21 cellular contexts compared by ENCODE assay signal in the genomic region with DNA sequence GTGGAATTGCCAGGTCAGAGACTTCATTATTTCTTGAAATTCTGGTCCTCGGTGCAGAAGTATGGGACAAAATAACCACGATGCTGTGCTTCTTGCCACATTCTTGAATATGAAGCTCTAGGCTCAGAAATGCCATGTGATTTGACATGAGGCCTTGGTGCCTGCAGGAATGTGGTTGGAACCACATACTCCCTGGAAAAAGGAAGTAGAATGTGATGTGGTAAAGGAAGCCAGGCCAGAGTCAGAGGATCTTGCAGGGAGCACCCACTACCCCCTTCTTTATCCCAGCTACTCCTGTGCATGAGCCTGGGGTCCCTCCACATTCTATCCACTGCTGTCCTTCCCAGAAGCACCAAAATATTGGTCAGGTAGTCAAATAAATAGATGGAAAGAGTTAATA.
DNase-seq lines count a peak whose midpoint lies in the region; ATAC-seq, FAIRE-seq and TF ChIP-seq lines count a peak whose summit lies in the region.
"Had no signal": no experiment of that assay in that cellular context is flagged by ENCODE, and none has a peak within 500 bp of the region (broad histone marks: within the 10 kb centered on the region; RNA-seq: fewer than 3 reads in every experiment).

No MANE protein-coding gene starts in this region.

- H3K4ac ChIP-seq in neuronal stem cell (ENCODE audit: low read length), result no peak overlapping the region

- no peak overlapping the region for H2BK5ac ChIP-seq in neuronal stem cell (ENCODE audit: low read length)

- no peaks in the 10 kb centered on the region for H3K79me1 ChIP-seq in neuronal stem cell (ENCODE audit: low read depth, low read length)

- CTCF ChIA-PET in HEK293 (lab: Yijun Ruan, JAX), result no interaction called here

- peak; percentile 22 for DNase-seq in AG08395 (ENCODE audit: low spot score)
- DNase-seq in RCC 7860 (ENCODE audit: low spot score), result peak; percentile 29
- peak; percentile 26 for DNase-seq in fibroblast of gingiva (ENCODE audit: low read depth)
- no peak for DNase-seq in neuronal stem cell (ENCODE audit: low spot score)
- DNase-seq in HK-2 (ENCODE audit: unreplicated experiment), result no peak
- DNase-seq in LoVo (ENCODE audit: low spot score), result no peak
- DNase-seq: activated CD4-positive, alpha-beta T cell treated with anti-CD3 and anti-CD28 coated beads, Interleukin-2, amount 50 U/mL, for 1 hour; aorta; BE2C; cerebellar nuclear complex; heart right ventricle; left cardiac atrium; NCI-H187; NCI-H774; upper lobe of left lung had no signal

- H2BK12ac ChIP-seq in neuronal stem cell (ENCODE audit: low read length), result no peak overlapping the region

- no peak overlapping the region for H2BK15ac ChIP-seq in neuronal stem cell (ENCODE audit: low read length)

- peaks cover 17% of the 10 kb centered on the region for H3K4me1 ChIP-seq in HEK293 (ENCODE audit: control insufficient read depth, insufficient read depth, low read length)
- peaks cover 0 to 5% of the 10 kb centered on the region in 2 donors for H3K4me1 ChIP-seq in neuronal stem cell (ENCODE audit: control insufficient read depth in 2 of 2, insufficient read depth in 1 of 2, low read depth in 1 of 2, low read length in 2 of 2)
- H3K4me1 ChIP-seq: heart right ventricle, upper lobe of left lung had no signal

- TF ChIP-seq CTCF in HEK293 (tag by site-specific recombination; IDR thresholded peaks at IDR 0.05), result no peak

- ATAC-seq in GM18517 (IDR thresholded peaks at IDR 0.05; ENCODE audit: unreplicated experiment), result no peak
- ATAC-seq: heart right ventricle, left cardiac atrium had no signal

- H4K8ac ChIP-seq in neuronal stem cell (ENCODE audit: low read depth, low read length), result no peak overlapping the region

- H2BK120ac ChIP-seq in neuronal stem cell (ENCODE audit: low read depth, low read length), result no peak overlapping the region

- H3K36me3 ChIP-seq in HEK293 (ENCODE audit: control insufficient read depth in 2 of 2, insufficient read depth in 1 of 2, low read length in 2 of 2), result no peaks in the 10 kb centered on the region
- H3K36me3 ChIP-seq in neuronal stem cell (replicated peaks in 1 of 2; ENCODE audit: control insufficient read depth in 2 of 2, insufficient read depth in 2 of 2, low read length in 2 of 2), result no peaks in the 10 kb centered on the region
- H3K36me3 ChIP-seq: BE2C, heart right ventricle, neutrophil, prostate gland, upper lobe of left lung had no signal

- H2AFZ ChIP-seq in neuronal stem cell (ENCODE audit: low read length), result no peak overlapping the region

- POLR2A ChIA-PET in HEK293 (lab: Yijun Ruan, JAX), result no interaction called here

- no CpG with 5 or more reads among the region's 2 CpGs for WGBS in neuronal stem cell (ENCODE audit: extremely low coverage in 2 of 2, insufficient read length in 2 of 2, insufficient replicate concordance in 1 of 2), 2 donors

- H2AK5ac ChIP-seq in neuronal stem cell (ENCODE audit: low read depth, low read length), result no peak overlapping the region

- no peaks in the 10 kb centered on the region for H3K9me3 ChIP-seq in HEK293 (ENCODE audit: control insufficient read depth, insufficient read depth, low read depth, low read length)
- no peaks in the 10 kb centered on the region for H3K9me3 ChIP-seq in neuronal stem cell (replicated peaks in 1 of 2; ENCODE audit: control insufficient read depth in 2 of 2, insufficient read depth in 1 of 2, low read depth in 1 of 2, low read length in 2 of 2)
- H3K9me3 ChIP-seq: BE2C, heart right ventricle, neutrophil, prostate gland, upper lobe of left lung had no signal

- H3K23ac ChIP-seq in neuronal stem cell (ENCODE audit: low read depth, low read length, poor library complexity), result no peak overlapping the region

- H3K18ac ChIP-seq in neuronal stem cell (ENCODE audit: low read length), result no peak overlapping the region

- H3K9ac ChIP-seq in neuronal stem cell (ENCODE audit: low read depth, low read length, poor library complexity), result no peak overlapping the region

- peaks cover 0 to 9% (median 3%) of the 10 kb centered on the region in 3 experiments for H3K27me3 ChIP-seq in neuronal stem cell (ENCODE audit: control insufficient read depth in 3 of 3, insufficient read depth in 3 of 3, low read depth in 1 of 3, low read length in 3 of 3)
- H3K27me3 ChIP-seq: BE2C, upper lobe of left lung had no signal

- no peak overlapping the region for H3K14ac ChIP-seq in neuronal stem cell (ENCODE audit: low read length)

- H4K91ac ChIP-seq in neuronal stem cell (ENCODE audit: low read depth, low read length, poor library complexity), result no peak overlapping the region

- H3K4me3 ChIP-seq in HEK293 (ENCODE audit: low read depth, low read length), result no peak overlapping the region
- H3K4me3 ChIP-seq in neuronal stem cell (ENCODE audit: low read length in 2 of 2), result no peak overlapping the region
- H3K4me3 ChIP-seq: heart right ventricle, prostate gland, upper lobe of left lung had no signal

- H3K27ac ChIP-seq in HEK293 (ENCODE audit: extremely low read depth, low read depth, low read length) (no peak overlapping the region), neuronal stem cell (replicated peaks; ENCODE audit: low read length) (no peak overlapping the region)
- H3K27ac ChIP-seq: heart right ventricle, neutrophil, prostate gland, upper lobe of left lung had no signal

- H3K4me2 ChIP-seq in neuronal stem cell (ENCODE audit: insufficient read depth, low read length, poor library complexity, severe bottlenecking), result no peak overlapping the region

- FAIRE-seq in RCC 7860 (lab: Jason Lieb, UNC), result no peak
- FAIRE-seq: A204.1, H54 had no signal

TF ChIP-seq in HEK293, 187 proteins besides CTCF, POLR2A, EP300 and RAD21:
- TF ChIP-seq ZNF10 (tag by site-specific recombination; IDR thresholded peaks at IDR 0.05) (no peak), ZNF211 (tag by site-specific recombination; IDR thresholded peaks at IDR 0.05; ENCODE audit: low read depth) (no peak), ZNF146 (tag by site-specific recombination; IDR thresholded peaks at IDR 0.05) (0 out of 2 replicates have a peak, but pooled peaks have one; percentile 1), ZNF341 (tag by site-specific recombination; IDR thresholded peaks at IDR 0.05; ENCODE audit: low read depth) (peak; percentile 13; the same call in 1 of the 2 replicates), HOXA7 (CRISPR knock-in tag; IDR thresholded peaks at IDR 0.05; ENCODE audit: borderline replicate concordance) (no peak), ZSCAN30 (tag by site-specific recombination; IDR thresholded peaks at IDR 0.05) (no peak), ZBTB1 (tag by site-specific recombination; IDR thresholded peaks at IDR 0.05) (no peak), ZNF114 (tag by site-specific recombination; IDR thresholded peaks at IDR 0.05) (no peak), ZNF777 (tag by site-specific recombination; IDR thresholded peaks at IDR 0.05; ENCODE audit: borderline replicate concordance) (no peak), ZNF394 (tag by site-specific recombination; IDR thresholded peaks at IDR 0.05; ENCODE audit: borderline replicate concordance) (no peak)
- TF ChIP-seq, protein P1, sequence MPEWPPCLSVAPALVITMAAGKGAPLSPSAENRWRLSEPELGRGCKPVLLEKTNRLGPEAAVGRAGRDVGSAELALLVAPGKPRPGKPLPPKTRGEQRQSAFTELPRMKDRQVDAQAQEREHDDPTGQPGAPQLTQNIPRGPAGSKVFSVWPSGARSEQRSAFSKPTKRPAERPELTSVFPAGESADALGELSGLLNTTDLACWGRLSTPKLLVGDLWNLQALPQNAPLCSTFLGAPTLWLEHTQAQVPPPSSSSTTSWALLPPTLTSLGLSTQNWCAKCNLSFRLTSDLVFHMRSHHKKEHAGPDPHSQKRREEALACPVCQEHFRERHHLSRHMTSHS (tag by site-specific recombination; IDR thresholded peaks at IDR 0.05), result no peak
- TF ChIP-seq, protein P2, sequence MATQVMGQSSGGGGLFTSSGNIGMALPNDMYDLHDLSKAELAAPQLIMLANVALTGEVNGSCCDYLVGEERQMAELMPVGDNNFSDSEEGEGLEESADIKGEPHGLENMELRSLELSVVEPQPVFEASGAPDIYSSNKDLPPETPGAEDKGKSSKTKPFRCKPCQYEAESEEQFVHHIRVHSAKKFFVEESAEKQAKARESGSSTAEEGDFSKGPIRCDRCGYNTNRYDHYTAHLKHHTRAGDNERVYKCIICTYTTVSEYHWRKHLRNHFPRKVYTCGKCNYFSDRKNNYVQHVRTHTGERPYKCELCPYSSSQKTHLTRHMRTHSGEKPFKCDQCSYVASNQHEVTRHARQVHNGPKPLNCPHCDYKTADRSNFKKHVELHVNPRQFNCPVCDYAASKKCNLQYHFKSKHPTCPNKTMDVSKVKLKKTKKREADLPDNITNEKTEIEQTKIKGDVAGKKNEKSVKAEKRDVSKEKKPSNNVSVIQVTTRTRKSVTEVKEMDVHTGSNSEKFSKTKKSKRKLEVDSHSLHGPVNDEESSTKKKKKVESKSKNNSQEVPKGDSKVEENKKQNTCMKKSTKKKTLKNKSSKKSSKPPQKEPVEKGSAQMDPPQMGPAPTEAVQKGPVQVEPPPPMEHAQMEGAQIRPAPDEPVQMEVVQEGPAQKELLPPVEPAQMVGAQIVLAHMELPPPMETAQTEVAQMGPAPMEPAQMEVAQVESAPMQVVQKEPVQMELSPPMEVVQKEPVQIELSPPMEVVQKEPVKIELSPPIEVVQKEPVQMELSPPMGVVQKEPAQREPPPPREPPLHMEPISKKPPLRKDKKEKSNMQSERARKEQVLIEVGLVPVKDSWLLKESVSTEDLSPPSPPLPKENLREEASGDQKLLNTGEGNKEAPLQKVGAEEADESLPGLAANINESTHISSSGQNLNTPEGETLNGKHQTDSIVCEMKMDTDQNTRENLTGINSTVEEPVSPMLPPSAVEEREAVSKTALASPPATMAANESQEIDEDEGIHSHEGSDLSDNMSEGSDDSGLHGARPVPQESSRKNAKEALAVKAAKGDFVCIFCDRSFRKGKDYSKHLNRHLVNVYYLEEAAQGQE (tag by site-specific recombination; IDR thresholded peaks at IDR 0.05), result no peak
- TF ChIP-seq, protein P3, sequence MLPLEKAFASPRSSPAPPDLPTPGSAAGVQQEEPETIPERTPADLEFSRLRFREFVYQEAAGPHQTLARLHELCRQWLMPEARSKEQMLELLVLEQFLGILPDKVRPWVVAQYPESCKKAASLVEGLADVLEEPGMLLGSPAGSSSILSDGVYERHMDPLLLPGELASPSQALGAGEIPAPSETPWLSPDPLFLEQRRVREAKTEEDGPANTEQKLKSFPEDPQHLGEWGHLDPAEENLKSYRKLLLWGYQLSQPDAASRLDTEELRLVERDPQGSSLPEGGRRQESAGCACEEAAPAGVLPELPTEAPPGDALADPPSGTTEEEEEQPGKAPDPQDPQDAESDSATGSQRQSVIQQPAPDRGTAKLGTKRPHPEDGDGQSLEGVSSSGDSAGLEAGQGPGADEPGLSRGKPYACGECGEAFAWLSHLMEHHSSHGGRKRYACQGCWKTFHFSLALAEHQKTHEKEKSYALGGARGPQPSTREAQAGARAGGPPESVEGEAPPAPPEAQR (tag by site-specific recombination; IDR thresholded peaks at IDR 0.05), result no peak
TF ChIP-seq in HEK293: peak in this region for 2.

Comparison
In these comparisons a context has a peak if more than half of its experiments do, and no peak if none do; other contexts are left out.
1. DNase-seq: peak in AG08395 (single experiment), RCC 7860 (single experiment) and fibroblast of gingiva (single experiment); none in neuronal stem cell (single experiment), HK-2 (single experiment) and LoVo (single experiment).